ENCODE assay signal across 8 cellular contexts in the genomic region with DNA sequence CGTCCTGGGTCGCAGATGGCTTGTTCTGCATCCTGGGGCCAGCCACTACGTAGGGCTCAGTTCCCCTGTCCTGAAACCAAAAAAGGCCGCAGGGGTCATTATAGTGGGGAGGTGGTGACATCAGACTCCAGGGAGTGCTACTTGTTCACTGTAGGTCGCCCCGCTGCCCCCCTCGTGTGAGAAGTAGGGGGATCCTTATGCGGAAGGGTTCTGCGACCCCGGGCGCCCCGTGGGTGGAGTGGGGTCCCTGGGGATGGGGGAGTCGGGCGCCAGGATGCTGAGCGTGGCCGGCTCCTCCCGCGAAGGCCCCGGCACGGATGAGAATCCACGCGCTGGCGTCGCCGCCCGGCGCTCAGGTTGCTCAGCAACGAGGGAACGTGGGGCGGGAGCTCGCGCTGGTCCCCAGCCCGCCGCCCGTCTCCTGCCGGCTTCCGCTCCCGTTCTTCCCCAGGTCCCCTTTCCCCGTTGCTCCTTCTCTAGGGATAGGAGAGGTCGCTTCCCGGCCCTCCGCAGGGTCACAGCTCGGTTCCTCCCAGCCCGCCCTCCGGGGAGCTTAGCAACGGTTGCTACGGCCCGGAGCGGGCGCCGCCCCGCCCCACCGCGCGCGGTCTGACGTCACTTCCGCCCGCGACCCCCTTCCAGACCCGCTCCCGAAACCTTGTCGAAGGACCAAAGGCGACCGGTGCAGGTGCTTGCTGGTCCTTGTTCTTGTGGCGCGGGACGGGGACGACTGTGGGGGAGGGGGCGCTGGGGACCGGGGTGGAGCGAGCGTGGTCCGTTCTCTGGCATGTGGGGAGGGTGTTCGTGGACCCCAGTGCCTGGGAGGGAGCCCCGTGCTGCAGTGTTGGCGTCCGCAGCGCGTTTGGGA. TPM values are rescaled to one million over a fixed set of nuclear protein-coding genes. Genes with fewer than 3 reads are reported as not detected.
A peak's percentile ranks its signal among the peaks of the same experiment; 100 is the strongest.
DNase-seq lines count a peak whose midpoint lies in the region; ATAC-seq and TF ChIP-seq lines count a peak whose summit lies in the region.

A gene with protein sequence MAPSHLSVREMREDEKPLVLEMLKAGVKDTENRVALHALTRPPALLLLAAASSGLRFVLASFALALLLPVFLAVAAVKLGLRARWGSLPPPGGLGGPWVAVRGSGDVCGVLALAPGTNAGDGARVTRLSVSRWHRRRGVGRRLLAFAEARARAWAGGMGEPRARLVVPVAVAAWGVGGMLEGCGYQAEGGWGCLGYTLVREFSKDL (plus strand): TSS at position 618 of the 868 bp plus-strand sequence. CDS start 521 bp downstream, outside the sequence.

- ATAC-seq in DND-41 (ENCODE audit: insufficient read depth, low read depth) = peak; percentile 84
- ATAC-seq in HG02623 (IDR thresholded peaks at IDR 0.05; ENCODE audit: unreplicated experiment) = peak; percentile 56
- ATAC-seq in GM18870 (IDR thresholded peaks at IDR 0.05; ENCODE audit: unreplicated experiment) = no peak

- DNase-seq in DND-41 (peak; percentile 83), NCI-H748 treated with DMSO at 0.1 percent for 48 hours (lab: John Stamatoyannopoulos, UW) (peak; percentile 77), endodermal cell (peak; percentile 96), midbrain (lab: John Stamatoyannopoulos, UW) (peak; percentile 46)
- DNase-seq in activated CD8-positive, alpha-beta memory T cell treated with anti-CD3 and anti-CD28 coated beads for 48 hours (ENCODE audit: low read depth in 2 of 3, low spot score in 2 of 3) = peak in 2 of 3 experiments; percentile 42 to 54
- DNase-seq in stimulated activated CD8-positive, alpha-beta memory T cell treated with anti-CD3 and anti-CD28 coated beads, Interleukin-7, amount 100 ng/mL, for 4 hours (ENCODE audit: low read depth in 2 of 2) = peak; percentile 10 to 47

- H3K4me2 ChIP-seq in DND-41 (ENCODE audit: insufficient read depth, low read length) = peak within 1 kb of the TSS; percentile 98

- H3K27ac ChIP-seq in DND-41 (ENCODE audit: low read length) (peak within 1 kb of the TSS; percentile 83), endodermal cell (ENCODE audit: low read depth, low read length) (peak within 1 kb of the TSS; percentile 86)

- H3K9me3 ChIP-seq in DND-41 (ENCODE audit: insufficient read depth, low read length, severe bottlenecking) (no peaks in the 10 kb centered on the region), endodermal cell (ENCODE audit: control insufficient read depth, low read length) (no peaks in the 10 kb centered on the region)

- H3K4me1 Mint-ChIP-seq in endodermal cell = peaks cover 15% of the 10 kb centered on the region

- H3K27ac Mint-ChIP-seq in endodermal cell = peak within 1 kb of the TSS; percentile 89

- H3K79me2 ChIP-seq in DND-41 (ENCODE audit: insufficient read depth, low read length) = peaks cover 19% of the 10 kb centered on the region

- H3K27me3 Mint-ChIP-seq in endodermal cell (ENCODE audit: insufficient read depth) = no peaks in the 10 kb centered on the region

- peak within 1 kb of the TSS; percentile 91 for H2AFZ ChIP-seq in DND-41 (ENCODE audit: low read depth, low read length)

- H3K9me3 Mint-ChIP-seq in endodermal cell = no peaks in the 10 kb centered on the region

- peaks cover 23% of the 10 kb centered on the region for H3K36me3 ChIP-seq in DND-41 (ENCODE audit: insufficient read depth, low read length)
- H3K36me3 ChIP-seq in endodermal cell (ENCODE audit: control insufficient read depth, insufficient read depth, low read length) = peaks cover 5% of the 10 kb centered on the region

- WGBS in endodermal cell (ENCODE audit: insufficient coverage in 1 of 2, insufficient read length in 1 of 2), 2 experiments = 2 to 6% methylated on average over 32 to 80 of the region's 80 CpGs

- peaks cover 2% of the 10 kb centered on the region for H3K36me3 Mint-ChIP-seq in endodermal cell (ENCODE audit: low read depth)

- TF ChIP-seq CTCF in DND-41 (IDR thresholded peaks at IDR 0.05; ENCODE audit: borderline replicate concordance, extremely low read depth, low read length, poor library complexity, severe bottlenecking) = no peak
- TF ChIP-seq CTCF in endodermal cell (conservative IDR thresholded peaks at IDR 0.05) = no peak

- H3K4me3 ChIP-seq in DND-41 (ENCODE audit: low read depth in 1 of 2, low read length in 2 of 2) (peak within 1 kb of the TSS; percentile 64 to 91), endodermal cell (ENCODE audit: low read length) (peak within 1 kb of the TSS; percentile 85)

- H3K4me1 ChIP-seq in DND-41 (ENCODE audit: insufficient read depth, low read length) = peaks cover 38% of the 10 kb centered on the region
- peaks cover 17% of the 10 kb centered on the region for H3K4me1 ChIP-seq in endodermal cell (ENCODE audit: control insufficient read depth, insufficient read depth, low read length)

- peak within 1 kb of the TSS; percentile 79 for H3K9ac ChIP-seq in DND-41 (ENCODE audit: low read depth, low read length)
- H3K9ac ChIP-seq in endodermal cell (ENCODE audit: extremely low read depth, low read length, poor library complexity, severe bottlenecking) = peak within 1 kb of the TSS; percentile 79

- peak within 1 kb of the TSS; percentile 76 for H3K4me3 Mint-ChIP-seq in endodermal cell

- H3K27me3 ChIP-seq in DND-41 (ENCODE audit: insufficient read depth, low read length, poor library complexity) (no peaks in the 10 kb centered on the region), endodermal cell (ENCODE audit: control insufficient read depth, insufficient read depth, low read length, poor library complexity, severe bottlenecking) (no peaks in the 10 kb centered on the region)

- peaks cover 8% of the 10 kb centered on the region; the same call in 1 of the 2 replicates for H4K20me1 ChIP-seq in DND-41 (ENCODE audit: insufficient read depth, low read length)

RNA-seq across cellular contexts. Expression of the gene that starts here (rescaled TPM):
- 10 to 100 TPM; 51.3 to 67.1 TPM for total RNA-seq in endodermal cell
- polyA plus RNA-seq in endodermal cell (2013, experiment 1 of 2) = 66.6 TPM
- polyA plus RNA-seq in endodermal cell (2013, experiment 2 of 2) = 69.7 TPM

Comparison
In these comparisons a context has a peak if more than half of its experiments do, and no peak if none do; other contexts are left out.
1. DNase-seq: peak in every context shown above with its lines; median percentile 96 in endodermal cell; 83 in DND-41; 77 in NCI-H748 treated with DMSO at 0.1 percent for 48 hours; 48 in activated CD8-positive, alpha-beta memory T cell treated with anti-CD3 and anti-CD28 coated beads for 48 hours; 46 in midbrain; 28 in stimulated activated CD8-positive, alpha-beta memory T cell treated with anti-CD3 and anti-CD28 coated beads, Interleukin-7, amount 100 ng/mL, for 4 hours.